Comparison of ENCODE assay signal across 20 cellular contexts in genomic region chr16:1651055-1651454, GRCh38. TPM values are rescaled to one million over a fixed set of nuclear protein-coding genes. Genes with fewer than 3 reads are reported as not detected.
DNase-seq lines count a peak whose midpoint lies in the region; ATAC-seq, FAIRE-seq and TF ChIP-seq lines count a peak whose summit lies in the region.
"Had no signal": no experiment of that assay in that cellular context is flagged by ENCODE, and none has a peak within 500 bp of the region (broad histone marks: within the 10 kb centered on the region; RNA-seq: fewer than 3 reads in every experiment).

No MANE protein-coding gene starts in this region.

- H3K36me3 Mint-ChIP-seq in Calu3 (ENCODE audit: insufficient read depth, unreplicated experiment) (peaks cover 46% of the 10 kb centered on the region), memory B cell (peaks cover 34% of the 10 kb centered on the region)

- DNase-seq in Calu3 (no peak), adipocyte (ENCODE audit: low read depth) (peak; percentile 23), memory B cell (ENCODE audit: low spot score in 2 of 2) (no peak), pancreas (no peak), GM13976 (ENCODE audit: low spot score) (no peak), SKM-1 (lab: John Stamatoyannopoulos, UW; ENCODE audit: unreplicated experiment) (no peak)
- DNase-seq: activated CD8-positive, alpha-beta memory T cell treated with anti-CD3 and anti-CD28 coated beads, Interleukin-2, amount 50 U/mL, for 4 hours; BE2C; cerebellar nuclear complex; DMS79 treated with DMSO at 0.1 percent for 48 hours; NCI-H1694; NCI-H510A; PC-9; psoas muscle; stimulated activated CD4-positive, alpha-beta T cell treated with anti-CD3 and anti-CD28 coated beads, Interleukin-12 subunit alpha, Interleukin-12 subunit beta, amount 100 ng/mL, for 4 hours had no signal

- H3K4me1 ChIP-seq in BLaER1: peaks cover 57% of the 10 kb centered on the region
- no peaks in the 10 kb centered on the region for H3K4me1 ChIP-seq in adipocyte (ENCODE audit: control insufficient read depth, insufficient read depth, low read length)
- H3K4me1 ChIP-seq in pancreas: no peaks in the 10 kb centered on the region
- H3K4me1 ChIP-seq: BE2C had no signal

- H3K27ac Mint-ChIP-seq in Calu3 (ENCODE audit: unreplicated experiment): peak overlapping the region; percentile 89
- H3K27ac Mint-ChIP-seq in memory B cell: peak overlapping the region; percentile 42
- H3K27ac Mint-ChIP-seq: activated naive CD4-positive, alpha-beta T cell treated with anti-CD3 and anti-CD28 coated beads, Interleukin-2, amount 50 U/mL, for 24 hours had no signal

- CTCF ChIA-PET in Calu3 (lab: Charles Lee): no interaction called here

- peaks cover 11% of the 10 kb centered on the region for H3K9me3 Mint-ChIP-seq in Calu3 (ENCODE audit: low read depth, unreplicated experiment)
- no peaks in the 10 kb centered on the region for H3K9me3 Mint-ChIP-seq in memory B cell
- H3K9me3 Mint-ChIP-seq: activated naive CD4-positive, alpha-beta T cell treated with anti-CD3 and anti-CD28 coated beads, Interleukin-2, amount 50 U/mL, for 24 hours had no signal

- no peak overlapping the region for H3K4me2 ChIP-seq in BLaER1
- H3K4me2 ChIP-seq: PC-9 had no signal

- BruUV-seq in Calu3 (replicated peaks; lab: Mats Ljungman, UMichigan): no TSS peak

- no peak overlapping the region for H3K4me3 ChIP-seq in BLaER1
- H3K4me3 ChIP-seq in adipocyte (ENCODE audit: low read length): no peak overlapping the region
- no peak overlapping the region for H3K4me3 ChIP-seq in pancreas
- H3K4me3 ChIP-seq: PC-9, psoas muscle, SK-N-MC had no signal

- no peak for FAIRE-seq in pancreas (lab: Jason Lieb, UNC)
- FAIRE-seq: endometrium, frontal cortex had no signal

- H3K27ac ChIP-seq in BLaER1 (peak overlapping the region; percentile 98), pancreas (no peak overlapping the region)
- H3K27ac ChIP-seq: PC-9, psoas muscle, SK-N-MC had no signal

- H3K27me3 ChIP-seq in BLaER1 (no peaks in the 10 kb centered on the region), adipocyte (replicated peaks; ENCODE audit: control insufficient read depth, insufficient read depth, low read length) (no peaks in the 10 kb centered on the region), pancreas (no peaks in the 10 kb centered on the region)
- H3K27me3 ChIP-seq: BE2C had no signal

- H3K4me3 Mint-ChIP-seq in Calu3 (ENCODE audit: low read depth, unreplicated experiment) (peak overlapping the region; percentile 14), memory B cell (no peak overlapping the region)
- H3K4me3 Mint-ChIP-seq: activated naive CD4-positive, alpha-beta T cell treated with anti-CD3 and anti-CD28 coated beads, Interleukin-2, amount 50 U/mL, for 24 hours had no signal

- ATAC-seq in memory B cell (ENCODE audit: low read depth): no peak
- ATAC-seq in pancreas: no peak

- in situ Hi-C loops in GM13976 (cut with MboI; ENCODE audit: low sequenced_read_pairs, unreplicated experiment): no loop called here

- WGBS in pancreas, 2 donors: 91 to 95% methylated on average over 9 of the region's 9 CpGs

- H3K9ac ChIP-seq in BLaER1 (no peak overlapping the region), adipocyte (ENCODE audit: low read length) (no peak overlapping the region)

- H3K9me3 ChIP-seq in BLaER1: no peaks in the 10 kb centered on the region
- H3K9me3 ChIP-seq in adipocyte (ENCODE audit: control insufficient read depth, low read length): no peaks in the 10 kb centered on the region
- H3K9me3 ChIP-seq in pancreas: no peaks in the 10 kb centered on the region
- H3K9me3 ChIP-seq: BE2C, psoas muscle had no signal

- TF ChIP-seq CTCF in Calu3 (IDR thresholded peaks at IDR 0.05; ENCODE audit: unreplicated experiment) (no peak), pancreas (IDR thresholded peaks at IDR 0.05) (no peak), GM13976 (IDR thresholded peaks at IDR 0.05; ENCODE audit: borderline replicate concordance, control extremely low read depth, extremely low read depth, insufficient read depth, missing control alignments) (no peak)

- H4K20me1 ChIP-seq in BLaER1: no peaks in the 10 kb centered on the region

- H3K36me3 ChIP-seq in BLaER1: peaks cover 57% of the 10 kb centered on the region
- H3K36me3 ChIP-seq in adipocyte (ENCODE audit: control insufficient read depth, insufficient read depth, low read length, severe bottlenecking): peaks cover 46% of the 10 kb centered on the region
- H3K36me3 ChIP-seq in pancreas: peaks cover 2 to 19% (median 12%) of the 10 kb centered on the region in 3 donors

- H3K27me3 Mint-ChIP-seq in Calu3 (ENCODE audit: unreplicated experiment) (no peaks in the 10 kb centered on the region), memory B cell (no peaks in the 10 kb centered on the region)
- H3K27me3 Mint-ChIP-seq: activated naive CD4-positive, alpha-beta T cell treated with anti-CD3 and anti-CD28 coated beads, Interleukin-2, amount 50 U/mL, for 24 hours had no signal

- peaks cover 3% of the 10 kb centered on the region for H3K4me1 Mint-ChIP-seq in Calu3 (ENCODE audit: low read depth, unreplicated experiment)
- peaks cover 17% of the 10 kb centered on the region for H3K4me1 Mint-ChIP-seq in memory B cell

- intact Hi-C loops in Calu3 (cut with micrococcal nuclease; ENCODE audit: unreplicated experiment): no loop called here
- intact Hi-C loops in pancreas (cut with DNase I): no loop called here

RNA-seq across cellular contexts. Expression of gene JPT2, which starts 27.0 kb away (rescaled TPM):
- 167 and 185 TPM in 2 replicates for total RNA-seq in Calu3 (2022)
- total RNA-seq in pancreas: 10 to 100 TPM; 21.7 to 49.3 (median 32.4) TPM
- 10 to 100 TPM; 13.5 to 22.2 TPM for polyA plus RNA-seq in pancreas

RNA-seq across cellular contexts. Expression of gene CRAMP1, which starts 38.9 kb away (rescaled TPM):
- 29.7 and 33.1 TPM in 2 replicates for total RNA-seq in Calu3 (2022)
- total RNA-seq in pancreas: 10 to 100 TPM in 1 of 6 donors, 1 to 10 TPM in 5; 4.6 to 13.8 (median 6.7) TPM
- 10 to 100 TPM in 1 of 2 donors, 1 to 10 TPM in 1; 9.0 to 16.2 TPM for polyA plus RNA-seq in pancreas

RNA-seq across cellular contexts. Expression of gene IFT140, which starts 39.2 kb away (rescaled TPM):
- total RNA-seq in Calu3 (2022): 29.2 and 29.8 TPM in 2 replicates
- total RNA-seq in pancreas: 10 to 100 TPM in 5 of 6 donors, 1 to 10 TPM in 1; 7.8 to 20.7 (median 10.4) TPM
- 10 to 100 TPM; 18.3 to 24.3 TPM for polyA plus RNA-seq in pancreas

RNA-seq across cellular contexts. Expression of gene MAPK8IP3, which starts 54.9 kb away (rescaled TPM):
- total RNA-seq in Calu3 (2022) (104 and 110 TPM in 2 replicates), pancreas (10 to 100 TPM; 25.5 to 51.8 (median 40.1) TPM)
- 100 to 1,000 TPM in 1 of 2 donors, 10 to 100 TPM in 1; 94.9 to 244 TPM for polyA plus RNA-seq in pancreas
